Comparison of ENCODE assay signal across 13 cellular contexts in the genomic region with DNA sequence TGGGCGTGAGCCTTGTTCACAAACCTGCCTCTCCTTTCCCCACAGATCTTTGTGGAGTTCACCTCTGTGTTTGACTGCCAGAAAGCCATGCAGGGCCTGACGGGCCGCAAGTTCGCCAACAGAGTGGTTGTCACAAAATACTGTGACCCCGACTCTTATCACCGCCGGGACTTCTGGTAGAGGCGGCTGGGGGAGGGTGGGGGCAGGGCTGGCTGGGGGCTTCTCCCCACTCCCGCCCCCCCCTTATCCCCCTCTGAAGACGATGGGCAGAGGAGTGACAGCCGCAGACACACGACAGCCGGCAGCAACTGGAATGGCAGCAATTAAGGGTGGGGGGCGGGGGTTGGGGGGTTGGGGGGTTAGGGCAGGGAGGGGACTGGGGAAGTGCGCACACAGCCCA. TPM values are rescaled to one million over a fixed set of nuclear protein-coding genes. Genes with fewer than 3 reads are reported as not detected.
DNase-seq lines count a peak whose midpoint lies in the region; ATAC-seq, FAIRE-seq and TF ChIP-seq lines count a peak whose summit lies in the region.
"Had no signal": no experiment of that assay in that cellular context is flagged by ENCODE, and none has a peak within 500 bp of the region (broad histone marks: within the 10 kb centered on the region; RNA-seq: fewer than 3 reads in every experiment).

No MANE protein-coding gene starts in this region.

- H3K9me3 ChIP-seq in SU-DHL-6 (ENCODE audit: insufficient read depth, low read length), result no peaks in the 10 kb centered on the region
- no peaks in the 10 kb centered on the region for H3K9me3 ChIP-seq in testis

- no peak for TF ChIP-seq POLR2A in testis (IDR thresholded peaks at IDR 0.05)

- H3K4me1 Mint-ChIP-seq in activated naive CD4-positive, alpha-beta T cell treated with anti-CD3 and anti-CD28 coated beads, Interleukin-2, amount 10 ng/mL, durations not matched to agents 7 days and 5 days, result peaks cover 48% of the 10 kb centered on the region
- peaks cover 52% of the 10 kb centered on the region for H3K4me1 Mint-ChIP-seq in endothelial cell (ENCODE audit: unreplicated experiment)

- H3K79me2 ChIP-seq in SU-DHL-6 (ENCODE audit: insufficient read depth, low read length), result peaks cover 80% of the 10 kb centered on the region

- peak overlapping the region; percentile 81 for H3K27ac Mint-ChIP-seq in activated naive CD4-positive, alpha-beta T cell treated with anti-CD3 and anti-CD28 coated beads, Interleukin-2, amount 10 ng/mL, durations not matched to agents 7 days and 5 days
- peak overlapping the region; percentile 92 for H3K27ac Mint-ChIP-seq in endothelial cell (ENCODE audit: unreplicated experiment)

- H3K4me3 ChIP-seq in SU-DHL-6 (ENCODE audit: insufficient read depth, low read length, poor library complexity, severe bottlenecking) (no peak overlapping the region), testis (peak overlapping the region in 1 of 2 donors; percentile 88)

- TF ChIP-seq CTCF in SU-DHL-6 (IDR thresholded peaks at IDR 0.05; ENCODE audit: insufficient read depth, low read length, poor library complexity, severe bottlenecking), result no peak
- TF ChIP-seq CTCF in endothelial cell (IDR thresholded peaks at IDR 0.05; ENCODE audit: unreplicated experiment), result no peak
- no peak for TF ChIP-seq CTCF in testis (IDR thresholded peaks at IDR 0.05)

- no peak overlapping the region for H2AFZ ChIP-seq in SU-DHL-6 (ENCODE audit: low read depth, low read length, severe bottlenecking)

- H3K9me2 ChIP-seq in SU-DHL-6 (replicated peaks; ENCODE audit: insufficient read depth, low read length), result no peaks in the 10 kb centered on the region

- H3K36me3 ChIP-seq in SU-DHL-6 (ENCODE audit: low read length) (peaks cover 10% of the 10 kb centered on the region; the same call in 1 of the 2 replicates), testis (ENCODE audit: low read depth, missing control alignments) (no peaks in the 10 kb centered on the region)

- peaks cover 54% of the 10 kb centered on the region for H3F3A ChIP-seq in SU-DHL-6 (ENCODE audit: insufficient read depth)

- no peaks in the 10 kb centered on the region for H3K9me3 Mint-ChIP-seq in activated naive CD4-positive, alpha-beta T cell treated with anti-CD3 and anti-CD28 coated beads, Interleukin-2, amount 10 ng/mL, durations not matched to agents 7 days and 5 days
- no peaks in the 10 kb centered on the region for H3K9me3 Mint-ChIP-seq in endothelial cell (ENCODE audit: unreplicated experiment)

- no peak for ATAC-seq in HG02623 (IDR thresholded peaks at IDR 0.05; ENCODE audit: unreplicated experiment)

- peaks cover 8% of the 10 kb centered on the region for H4K20me1 ChIP-seq in SU-DHL-6 (ENCODE audit: low read depth, low read length)

- no peak for DNase-seq in activated naive CD4-positive, alpha-beta T cell treated with anti-CD3 and anti-CD28 coated beads, Interleukin-2, amount 10 ng/mL, durations not matched to agents 7 days and 5 days
- no peak for DNase-seq in activated naive CD4-positive, alpha-beta T cell treated with Interleukin-2 at 50 U/mL for 16 hours
- DNase-seq in endothelial cell (ENCODE audit: low spot score) (no peak), testis (no peak), GM19239 (ENCODE audit: insufficient read length, low spot score) (no peak)
- DNase-seq in activated effector memory CD4-positive, alpha-beta T cell treated with anti-CD3 and anti-CD28 coated beads, Interleukin-2, amount 50 U/mL, for 16 hours, result no peak
- DNase-seq: activated CD8-positive, alpha-beta memory T cell treated with anti-CD3 and anti-CD28 coated beads, Interleukin-2, amount 50 U/mL, for 48 hours; cortex of kidney; hypothalamus; SIG-M5; stimulated activated naive CD4-positive, alpha-beta T cell had no signal

- peak overlapping the region; percentile 64 for H3K4me2 ChIP-seq in SU-DHL-6 (ENCODE audit: low read depth, low read length, poor library complexity, severe bottlenecking)

- H3K36me3 Mint-ChIP-seq in activated naive CD4-positive, alpha-beta T cell treated with anti-CD3 and anti-CD28 coated beads, Interleukin-2, amount 10 ng/mL, durations not matched to agents 7 days and 5 days, result peaks cover 50% of the 10 kb centered on the region
- peaks cover 56% of the 10 kb centered on the region for H3K36me3 Mint-ChIP-seq in endothelial cell (ENCODE audit: low read depth, unreplicated experiment)

- no peaks in the 10 kb centered on the region for H3K27me3 ChIP-seq in SU-DHL-6 (ENCODE audit: low read length)
- H3K27me3 ChIP-seq in testis, result no peaks in the 10 kb centered on the region

- H3K27ac ChIP-seq in SU-DHL-6 (ENCODE audit: low read depth, low read length) (peak overlapping the region; percentile 26; the same call in 1 of the 2 replicates), testis (peak overlapping the region; percentile 80 to 93)

- 38 to 56% methylated on average over 11 to 15 of the region's 15 CpGs for WGBS in testis, 2 donors

- intact Hi-C loops in testis (cut with DNase I; ENCODE audit: low total_unique reads), result no loop called here

- H3K4me3 Mint-ChIP-seq in activated naive CD4-positive, alpha-beta T cell treated with anti-CD3 and anti-CD28 coated beads, Interleukin-2, amount 10 ng/mL, durations not matched to agents 7 days and 5 days, result peak overlapping the region; percentile 40
- peak overlapping the region; percentile 63 for H3K4me3 Mint-ChIP-seq in endothelial cell (ENCODE audit: unreplicated experiment)

- H3K9ac ChIP-seq in SU-DHL-6 (ENCODE audit: low read length), result no peak overlapping the region

- peaks cover 58% of the 10 kb centered on the region for H3K4me1 ChIP-seq in testis

- CTCF ChIA-PET in activated naive CD4-positive, alpha-beta T cell treated with anti-CD3 and anti-CD28 coated beads, Interleukin-2, amount 10 ng/mL, durations not matched to agents 7 days and 5 days (lab: Charles Lee), result interaction anchor here (1.1 kb wide), 1 partner anchor 41 kb away, joined by 4 read pairs; no protein-coding TSS in a partner anchor

- H3K27me3 Mint-ChIP-seq in activated naive CD4-positive, alpha-beta T cell treated with anti-CD3 and anti-CD28 coated beads, Interleukin-2, amount 10 ng/mL, durations not matched to agents 7 days and 5 days, result no peaks in the 10 kb centered on the region
- H3K27me3 Mint-ChIP-seq in endothelial cell (ENCODE audit: unreplicated experiment), result peaks cover 33% of the 10 kb centered on the region

- FAIRE-seq in GM19239 (lab: Jason Lieb, UNC), result no peak

RNA-seq across cellular contexts. Expression of a gene that starts 1.1 kb away (rescaled TPM):
- 250 TPM for total RNA-seq in endothelial cell (ENCODE audit: unreplicated experiment)
- total RNA-seq in testis, result 100 to 1,000 TPM; 176 to 303 TPM
- 134 TPM for polyA plus RNA-seq in testis (ENCODE audit: insufficient read depth, low read depth, low replicate concordance)

RNA-seq across cellular contexts. Expression of a gene that starts 19.1 kb away (rescaled TPM):
- total RNA-seq in endothelial cell (ENCODE audit: unreplicated experiment) (219 TPM), testis (100 to 1,000 TPM; 264 to 281 TPM)
- polyA plus RNA-seq in testis (ENCODE audit: insufficient read depth, low read depth, low replicate concordance), result 163 TPM

RNA-seq across cellular contexts. Expression of a gene that starts 25.9 kb away (rescaled TPM):
- total RNA-seq in endothelial cell (ENCODE audit: unreplicated experiment), result 20.1 TPM
- 10 to 100 TPM; 57.0 to 84.9 TPM for total RNA-seq in testis
- 34.5 TPM for polyA plus RNA-seq in testis (ENCODE audit: insufficient read depth, low read depth, low replicate concordance)

RNA-seq across cellular contexts. Expression of a gene that starts 30.4 kb away (rescaled TPM):
- 47.2 TPM for total RNA-seq in endothelial cell (ENCODE audit: unreplicated experiment)
- 10 to 100 TPM; 17.3 to 31.2 TPM for total RNA-seq in testis
- 18.4 TPM for polyA plus RNA-seq in testis (ENCODE audit: insufficient read depth, low read depth, low replicate concordance)

RNA-seq across cellular contexts. Expression of a gene that starts 33.1 kb away (rescaled TPM):
- 34.0 TPM for total RNA-seq in endothelial cell (ENCODE audit: unreplicated experiment)
- total RNA-seq in testis, result 10 to 100 TPM; 37.6 to 38.0 TPM
- 21.7 TPM for polyA plus RNA-seq in testis (ENCODE audit: insufficient read depth, low read depth, low replicate concordance)
